22 cellular contexts compared by ENCODE assay signal in the genomic region with DNA sequence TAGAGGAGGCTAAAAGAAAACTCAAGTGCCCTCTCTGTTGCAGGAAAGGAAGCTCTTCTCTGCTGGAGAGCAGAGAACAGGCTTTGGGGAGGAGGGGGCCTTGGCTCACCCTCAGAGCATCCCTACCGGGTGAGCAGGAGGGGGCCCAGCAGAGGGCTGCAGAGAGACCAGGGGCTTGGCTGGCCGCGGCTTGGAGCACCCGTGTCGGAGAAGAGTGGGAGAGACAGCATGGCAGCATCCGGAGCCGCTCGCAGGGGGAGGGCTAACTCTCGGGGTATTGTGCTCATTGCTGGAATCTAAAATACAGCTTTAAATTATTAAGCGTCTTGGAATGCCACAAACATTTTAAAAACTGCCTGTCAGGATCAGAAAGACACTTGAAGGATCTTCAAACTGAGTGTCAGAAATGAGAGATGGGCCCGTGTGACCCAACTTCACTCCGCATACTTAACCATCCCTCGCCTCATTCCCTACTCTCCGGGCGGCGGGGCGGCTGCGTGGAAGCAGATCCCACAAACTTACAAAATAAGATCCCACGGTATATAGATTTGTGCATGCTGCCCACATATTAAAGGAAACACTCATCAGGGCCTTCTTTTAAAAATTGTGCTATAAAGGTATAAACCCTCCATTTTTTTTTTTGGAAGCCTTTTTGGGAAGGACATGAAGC.
"Had no signal": no experiment of that assay in that cellular context is flagged by ENCODE, and none has a peak within 500 bp of the region (broad histone marks: within the 10 kb centered on the region; RNA-seq: fewer than 3 reads in every experiment).

No MANE protein-coding gene starts in this region.

- H3K4me2 ChIP-seq: SK-N-SH had no signal

- H3K4me1 ChIP-seq: SJSA1 had no signal

- ATAC-seq: HepG2 had no signal

- H3K4me3 ChIP-seq: MG63, SJSA1 had no signal

- DNase-seq: IMR-90, Karpas-422, KG1, MG63, NCI-H1092, NCI-H1105 treated with DMSO at 0.1 percent for 48 hours, NCI-H1417 treated with DMSO at 0.1 percent for 48 hours, NCI-H146, NCI-H1694 treated with DMSO at 0.1 percent for 48 hours, NCI-H1930, NCI-H2081, NCI-H2107, NCI-H2227 treated with DMSO at 0.1 percent for 48 hours, NCI-H524, NCI-H526 treated with DMSO at 0.1 percent for 48 hours, NCI-H748 treated with DMSO at 0.1 percent for 48 hours, Right ventricle myocardium superior, RPMI8226, SIG-M5, SK-N-SH had no signal

- H3K9me2 ChIP-seq: SK-N-SH had no signal

- H3K36me3 ChIP-seq: MG63, SJSA1 had no signal

- H3K9ac ChIP-seq: SK-N-SH had no signal

- H3K9me3 ChIP-seq: MG63, SJSA1, SK-N-SH had no signal

- H3K27me3 ChIP-seq: MG63, SJSA1 had no signal

- H3K27ac ChIP-seq: SJSA1 had no signal
